8 cellular contexts compared by ENCODE assay signal in genomic region chr3:132660056-132660744, GRCh38. TPM values are rescaled to one million over a fixed set of nuclear protein-coding genes. Genes with fewer than 3 reads are reported as not detected.
DNase-seq lines count a peak whose midpoint lies in the region; ATAC-seq and TF ChIP-seq lines count a peak whose summit lies in the region.

TSS of gene UBA5 (plus strand) at chr3:132660329. CDS start at chr3:132660538, 209 bp downstream.

- peaks cover 5% of the 10 kb centered on the region for H3K4me1 ChIP-seq in mammary epithelial cell (ENCODE audit: insufficient read depth, low read length)

- peak within 1 kb of the TSS; percentile 86 for H3K27ac ChIP-seq in mammary epithelial cell (ENCODE audit: insufficient read depth, low read depth, low read length)

- H3K4me3 Mint-ChIP-seq in immature natural killer cell: peak within 1 kb of the TSS; percentile 96 to 98 (median 97)

- H2AFZ ChIP-seq in mammary epithelial cell (ENCODE audit: low read depth, low read length): peak within 1 kb of the TSS; percentile 96

- ATAC-seq in HG02870 (IDR thresholded peaks at IDR 0.05; ENCODE audit: unreplicated experiment): peak; percentile 72

- peaks cover 42 to 72% of the 10 kb centered on the region in 2 donors for H3K4me1 Mint-ChIP-seq in immature natural killer cell

- H3K27me3 ChIP-seq in mammary epithelial cell (ENCODE audit: insufficient read depth, low read length): no peaks in the 10 kb centered on the region

- in situ Hi-C loops in mammary epithelial cell (cut with MboI; ENCODE audit: low sequenced_read_pairs in 2 of 2): no loop called here

- H4K20me1 ChIP-seq in mammary epithelial cell (ENCODE audit: insufficient read depth, low read length): no peaks in the 10 kb centered on the region

- no TSS peak for BruUV-seq in mammary epithelial cell (replicated peaks; lab: Mats Ljungman, UMichigan)

- H3K4me2 ChIP-seq in mammary epithelial cell (ENCODE audit: insufficient read depth, low read depth, low read length): peak within 1 kb of the TSS; percentile 97

- DNase-seq in NK-92 treated with Interleukin-12 subunit alpha and Interleukin-12 subunit beta, amount 100 ng/mL, for 24 hours (lab: John Stamatoyannopoulos, UW): peak; percentile 65
- DNase-seq in NK-92 (lab: John Stamatoyannopoulos, UW; ENCODE audit: unreplicated experiment) (no peak), NCI-H2081 treated with DMSO at 0.1 percent for 48 hours (lab: John Stamatoyannopoulos, UW) (peak; percentile 48), mammary epithelial cell (peak; percentile 76), immature natural killer cell (peak; percentile 65 to 75 (median 74)), smooth muscle cell of the brain vasculature (ENCODE audit: low read depth, low spot score) (peak; percentile 21)

- intact Hi-C loops in mammary epithelial cell (cut with micrococcal nuclease): no loop called here

- H3K4me3 ChIP-seq in WI38 (ENCODE audit: low read depth, low read length): peak within 1 kb of the TSS; percentile 75
- peak within 1 kb of the TSS; percentile 69 to 99 (median 93) for H3K4me3 ChIP-seq in mammary epithelial cell (replicated peaks in 1 of 3; ENCODE audit: insufficient read depth in 1 of 3, low read depth in 2 of 3, low read length in 3 of 3)

- H3K9me3 Mint-ChIP-seq in immature natural killer cell: no peaks in the 10 kb centered on the region

- peaks cover 90% of the 10 kb centered on the region for H3K79me2 ChIP-seq in mammary epithelial cell (ENCODE audit: insufficient read depth, low read length)

- CTCF ChIA-PET in mammary epithelial cell (lab: Charles Lee; ENCODE audit: low non-redundant PET): interaction anchor here (0.6 kb wide), 1 partner anchor 166 kb away, joined by 4 read pairs; no protein-coding TSS in a partner anchor

- 2% methylated on average over 16 of the region's 58 CpGs for WGBS in mammary epithelial cell (ENCODE audit: low coverage, missing lambda C conversion rate)

- no peaks in the 10 kb centered on the region for H3K9me3 ChIP-seq in mammary epithelial cell (replicated peaks; ENCODE audit: insufficient read depth, low read length)

- dilution Hi-C loops in mammary epithelial cell (cut with HindIII; ENCODE audit: low sequenced_read_pairs): no loop called here

- peak within 1 kb of the TSS; percentile 85 for H3K9ac ChIP-seq in mammary epithelial cell (ENCODE audit: insufficient read depth, low read length)

- peak within 1 kb of the TSS; percentile 94 to 98 (median 96) for H3K27ac Mint-ChIP-seq in immature natural killer cell

- no peaks in the 10 kb centered on the region for H3K36me3 ChIP-seq in mammary epithelial cell (ENCODE audit: insufficient read depth, low read length)

- peaks cover 0 to 3% (median 3%) of the 10 kb centered on the region in 3 donors for H3K27me3 Mint-ChIP-seq in immature natural killer cell (ENCODE audit: low read depth in 3 of 3)

- no peaks in the 10 kb centered on the region for H3K36me3 Mint-ChIP-seq in immature natural killer cell

- TF ChIP-seq CTCF in WI38 (IDR thresholded peaks at IDR 0.05; ENCODE audit: low read depth, low read length) (no peak), mammary epithelial cell (conservative IDR thresholded peaks at IDR 0.05 in 1 of 2, IDR thresholded peaks at IDR 0.05 in 1 of 2; ENCODE audit: extremely low read depth in 1 of 2, insufficient read depth in 1 of 2, low read depth in 1 of 2, low read length in 2 of 2) (no peak)

RNA-seq across cellular contexts. Expression of gene UBA5, which starts in this region (rescaled TPM):
- total RNA-seq in mammary epithelial cell: 10 to 100 TPM; 29.2 to 38.6 TPM
- polyA plus RNA-seq in mammary epithelial cell (17.8 TPM), immature natural killer cell (10 to 100 TPM; 32.7 to 56.3 (median 46.4) TPM)
- 7.0 TPM for polyA minus RNA-seq in mammary epithelial cell
